In the genomic region with DNA sequence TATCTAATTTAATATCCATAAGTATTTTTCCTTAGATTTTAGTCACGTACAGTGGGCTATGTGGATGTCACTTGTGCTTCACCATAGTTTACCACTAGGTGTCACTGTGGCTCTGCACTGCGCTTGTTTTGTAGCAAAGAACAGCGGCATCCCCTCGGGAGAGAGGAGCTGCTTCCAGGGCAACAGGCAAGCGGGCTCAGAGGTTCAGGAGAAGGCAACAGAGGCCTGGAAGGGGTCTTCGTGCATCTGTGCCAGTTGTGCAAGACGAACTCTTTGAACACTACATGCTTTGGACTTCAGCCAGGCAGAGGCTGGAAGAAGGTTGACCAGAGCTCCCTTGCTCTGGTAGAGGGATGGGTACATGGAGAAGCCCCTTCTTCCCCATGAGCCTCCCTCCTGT, we compare ENCODE assay signal across 8 cellular contexts. TPM values are rescaled to one million over a fixed set of nuclear protein-coding genes. Genes with fewer than 3 reads are reported as not detected.
A peak's percentile ranks its signal among the peaks of the same experiment; 100 is the strongest.
DNase-seq lines count a peak whose midpoint lies in the region; FAIRE-seq and TF ChIP-seq lines count a peak whose summit lies in the region.

No MANE protein-coding gene starts in this region.

- FAIRE-seq in RCC 7860 (lab: Jason Lieb, UNC) = peak; percentile 81

- no peaks in the 10 kb centered on the region for H3K27me3 ChIP-seq in KMS-11 (ENCODE audit: insufficient read depth, low read depth)

- no peaks in the 10 kb centered on the region for H3K79me2 ChIP-seq in KMS-11 (ENCODE audit: insufficient read depth, low read depth)

- peak; percentile 92 for TF ChIP-seq CTCF in GM12865 (IDR thresholded peaks at IDR 0.05; ENCODE audit: insufficient read depth, low read depth, low read length, missing control alignments)
- TF ChIP-seq CTCF in KMS-11 (conservative IDR thresholded peaks at IDR 0.05; ENCODE audit: low read depth, low read length) = peak; percentile 98
- peak; percentile 98 for TF ChIP-seq CTCF in neural crest cell (conservative IDR thresholded peaks at IDR 0.05)

- H3K4me3 Mint-ChIP-seq in neural crest cell = no peak overlapping the region

- H3K4me1 ChIP-seq in KMS-11 (ENCODE audit: low read depth, poor library complexity, severe bottlenecking) = no peaks in the 10 kb centered on the region

- no peaks in the 10 kb centered on the region for H4K20me1 ChIP-seq in KMS-11 (ENCODE audit: insufficient read depth)

- no peaks in the 10 kb centered on the region for H3K36me3 ChIP-seq in KMS-11 (ENCODE audit: insufficient read depth)

- DNase-seq in GM12865 (ENCODE audit: low read depth) (peak; percentile 78), RCC 7860 (ENCODE audit: low spot score) (peak; percentile 51), fibroblast of gingiva (ENCODE audit: low read depth) (peak; percentile 74), neural crest cell (ENCODE audit: low read depth, low spot score) (peak; percentile 78), superior temporal gyrus (ENCODE audit: extremely low spot score) (peak; percentile 95), cortex of kidney (lab: John Stamatoyannopoulos, UW) (no peak)
- DNase-seq in activated T-cell treated with anti-CD3 and anti-CD28 coated beads, Interleukin-2, amount 50 U/mL, for 1 hour = peak; percentile 67

- no peaks in the 10 kb centered on the region for H3K27me3 Mint-ChIP-seq in neural crest cell (ENCODE audit: low read depth)

- H3K36me3 Mint-ChIP-seq in neural crest cell (ENCODE audit: low read depth) = peaks cover 2% of the 10 kb centered on the region

- H2AFZ ChIP-seq in KMS-11 (ENCODE audit: low read depth) = no peak overlapping the region; the same call in 1 of the 2 replicates

- H3K4me3 ChIP-seq in GM12865 (ENCODE audit: low read depth, low read length) = no peak overlapping the region
- H3K4me3 ChIP-seq in KMS-11 (IDR thresholded peaks at IDR 0.05; ENCODE audit: insufficient read depth, low read depth, low read length) = no peak overlapping the region

- H3K9me3 Mint-ChIP-seq in neural crest cell = no peaks in the 10 kb centered on the region

- no peak overlapping the region for H3K9ac ChIP-seq in KMS-11

- no peak overlapping the region for H3K4me2 ChIP-seq in KMS-11

- peaks cover 4% of the 10 kb centered on the region for H3K4me1 Mint-ChIP-seq in neural crest cell

- no peak overlapping the region for H3K27ac Mint-ChIP-seq in neural crest cell (ENCODE audit: unreplicated experiment)

- no peak overlapping the region for H3K27ac ChIP-seq in KMS-11

RNA-seq across cellular contexts. Expression of gene CYB561, which starts 20.6 kb away (rescaled TPM):
- total RNA-seq in neural crest cell = 10.5 and 12.2 TPM in 2 replicates

RNA-seq across cellular contexts. Expression of gene ACE, which starts 51.4 kb away (rescaled TPM):
- 0.42 and 0.61 TPM in 2 replicates for total RNA-seq in neural crest cell
